29 cellular contexts compared by ENCODE assay signal in the genomic region with DNA sequence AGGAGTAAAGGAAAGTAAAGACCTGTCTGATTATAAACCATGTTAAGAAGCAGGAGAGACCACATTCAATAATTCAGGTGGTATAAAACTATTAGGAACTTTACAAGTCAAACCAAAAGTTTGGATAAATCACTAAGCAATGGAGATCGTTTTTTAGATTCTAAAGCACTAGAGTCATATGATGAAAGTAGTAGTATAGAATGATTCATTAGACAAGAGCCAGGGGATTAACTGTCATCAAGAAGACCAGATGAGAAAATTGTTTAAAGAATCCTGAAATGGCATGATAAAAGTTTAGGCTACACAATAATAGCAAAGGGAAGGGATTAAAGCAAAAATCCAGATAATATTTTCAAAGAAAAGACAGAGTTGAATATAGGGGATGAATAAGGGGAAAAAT.
"Had no signal": no experiment of that assay in that cellular context is flagged by ENCODE, and none has a peak within 500 bp of the region (broad histone marks: within the 10 kb centered on the region; RNA-seq: fewer than 3 reads in every experiment).

No MANE protein-coding gene starts in this region.

- H3K27ac Mint-ChIP-seq: activated CD4-positive, alpha-beta memory T cell treated with anti-CD3 and anti-CD28 coated beads, Interleukin-2, amount 10 ng/mL, durations not matched to agents 7 days and 5 days; activated CD4-positive, alpha-beta T cell treated with anti-CD3 and anti-CD28 coated beads, Interleukin-2, amount 10 ng/mL, durations not matched to agents 7 days and 5 days; activated naive CD8-positive, alpha-beta T cell; activated T-cell treated with anti-CD3 and anti-CD28 coated beads, Interleukin-2, amount 50 U/mL, for 24 hours; natural killer cell treated with Interleukin-12 subunit alpha and Interleukin-12 subunit beta and Interleukin-15 and Interleukin-18, amount 100 ng/mL, for 72 hours; stimulated activated effector memory CD8-positive, alpha-beta T cell treated with anti-CD3 and anti-CD28 coated beads, Interleukin-12 subunit alpha, Interleukin-12 subunit beta, amount 100 ng/mL, for 72 hours; stimulated activated naive CD8-positive, alpha-beta T cell treated with anti-CD3 and anti-CD28 coated beads, Interleukin-15, Interleukin-2, amounts not matched to agents 100 ng/mL and 50 ng/mL, for 24 hours; T-helper 17 cell had no signal

- H3K4me3 Mint-ChIP-seq: activated CD4-positive, alpha-beta memory T cell treated with anti-CD3 and anti-CD28 coated beads, Interleukin-2, amount 10 ng/mL, durations not matched to agents 7 days and 5 days; activated CD4-positive, alpha-beta T cell treated with anti-CD3 and anti-CD28 coated beads, Interleukin-2, amount 10 ng/mL, durations not matched to agents 7 days and 5 days; activated naive CD8-positive, alpha-beta T cell; activated T-cell treated with anti-CD3 and anti-CD28 coated beads, Interleukin-2, amount 50 U/mL, for 24 hours; natural killer cell treated with Interleukin-12 subunit alpha and Interleukin-12 subunit beta and Interleukin-15 and Interleukin-18, amount 100 ng/mL, for 72 hours; stimulated activated effector memory CD8-positive, alpha-beta T cell treated with anti-CD3 and anti-CD28 coated beads, Interleukin-12 subunit alpha, Interleukin-12 subunit beta, amount 100 ng/mL, for 72 hours; stimulated activated naive CD8-positive, alpha-beta T cell treated with anti-CD3 and anti-CD28 coated beads, Interleukin-15, Interleukin-2, amounts not matched to agents 100 ng/mL and 50 ng/mL, for 24 hours; T-helper 17 cell had no signal

- H3K9me3 ChIP-seq: adrenal gland, ascending aorta, left ventricle myocardium inferior, mucosa of descending colon, right lobe of liver, upper lobe of left lung, vagina had no signal

- FAIRE-seq: endothelial cell of umbilical vein, frontal cortex, islet of Langerhans had no signal

- H3K27ac ChIP-seq: adrenal gland, ascending aorta, brain microvascular endothelial cell, left ventricle myocardium inferior, right lobe of liver, skin epidermis, upper lobe of left lung, vagina had no signal

- ATAC-seq: esophagus mucosa; mucosa of descending colon; natural killer cell treated with Interleukin-12 subunit alpha and Interleukin-12 subunit beta and Interleukin-15 and Interleukin-18, amount 100 ng/mL, for 72 hours; right lobe of liver; stimulated activated effector memory CD8-positive, alpha-beta T cell treated with anti-CD3 and anti-CD28 coated beads, Interleukin-12 subunit alpha, Interleukin-12 subunit beta, amount 100 ng/mL, for 72 hours; T-helper 17 cell had no signal

- H3K36me3 ChIP-seq: adrenal gland, ascending aorta, brain microvascular endothelial cell, left ventricle myocardium inferior, right lobe of liver, upper lobe of left lung, vagina had no signal

- H3K4me3 ChIP-seq: adrenal gland, ascending aorta, left ventricle myocardium inferior, lung, mucosa of descending colon, right lobe of liver, skin epidermis, upper lobe of left lung, vagina had no signal

- H3K36me3 Mint-ChIP-seq: activated naive CD8-positive, alpha-beta T cell; natural killer cell treated with Interleukin-12 subunit alpha and Interleukin-12 subunit beta and Interleukin-15 and Interleukin-18, amount 100 ng/mL, for 72 hours; stimulated activated effector memory CD8-positive, alpha-beta T cell treated with anti-CD3 and anti-CD28 coated beads, Interleukin-12 subunit alpha, Interleukin-12 subunit beta, amount 100 ng/mL, for 72 hours had no signal

- H3K4me1 Mint-ChIP-seq: activated CD4-positive, alpha-beta T cell treated with anti-CD3 and anti-CD28 coated beads, Interleukin-2, amount 10 ng/mL, durations not matched to agents 7 days and 5 days had no signal

- H3K27me3 Mint-ChIP-seq: activated naive CD8-positive, alpha-beta T cell had no signal

- H3K27me3 ChIP-seq: adrenal gland, ascending aorta, brain microvascular endothelial cell, right lobe of liver, upper lobe of left lung, vagina had no signal

- H3K9me3 Mint-ChIP-seq: activated CD4-positive, alpha-beta memory T cell treated with anti-CD3 and anti-CD28 coated beads, Interleukin-2, amount 10 ng/mL, durations not matched to agents 7 days and 5 days; activated CD4-positive, alpha-beta T cell treated with anti-CD3 and anti-CD28 coated beads, Interleukin-2, amount 10 ng/mL, durations not matched to agents 7 days and 5 days; activated T-cell treated with anti-CD3 and anti-CD28 coated beads, Interleukin-2, amount 50 U/mL, for 24 hours; natural killer cell treated with Interleukin-12 subunit alpha and Interleukin-12 subunit beta and Interleukin-15 and Interleukin-18, amount 100 ng/mL, for 72 hours; stimulated activated effector memory CD8-positive, alpha-beta T cell treated with anti-CD3 and anti-CD28 coated beads, Interleukin-12 subunit alpha, Interleukin-12 subunit beta, amount 100 ng/mL, for 72 hours; stimulated activated naive CD8-positive, alpha-beta T cell treated with anti-CD3 and anti-CD28 coated beads, Interleukin-15, Interleukin-2, amounts not matched to agents 100 ng/mL and 50 ng/mL, for 24 hours had no signal

- DNase-seq: activated CD4-positive, alpha-beta memory T cell treated with anti-CD3 and anti-CD28 coated beads, Interleukin-2, amount 10 ng/mL, durations not matched to agents 7 days and 5 days; activated CD4-positive, alpha-beta T cell treated with anti-CD3 and anti-CD28 coated beads for 1 hour; activated CD4-positive, alpha-beta T cell treated with anti-CD3 and anti-CD28 coated beads, Interleukin-2, amount 10 ng/mL, durations not matched to agents 7 days and 5 days; activated CD8-positive, alpha-beta memory T cell treated with anti-CD3 and anti-CD28 coated beads, Interleukin-2, amount 50 U/mL, for 48 hours; activated naive CD4-positive, alpha-beta T cell treated with Interleukin-2 at 50 U/mL for 16 hours; activated T-cell treated with anti-CD3 and anti-CD28 coated beads, Interleukin-2, amount 50 U/mL, for 24 hours; adrenal gland; brain microvascular endothelial cell; left ventricle myocardium inferior; mucosa of descending colon; posterior cingulate gyrus; right lobe of liver; stimulated activated CD4-positive, alpha-beta T cell treated with anti-CD3 and anti-CD28 coated beads, Interleukin-4, amount 100 ng/mL, for 24 hours; substantia nigra; T-helper 17 cell; T1000; upper lobe of left lung had no signal

- H3K4me1 ChIP-seq: adrenal gland, ascending aorta, left ventricle myocardium inferior, right lobe of liver, upper lobe of left lung, vagina had no signal
